In genomic region chr5:132839426-132840301, GRCh38 we compare ENCODE assay signal across 1 cellular context.
TF ChIP-seq lines count a peak whose summit lies in the region.

No MANE protein-coding gene starts in this region.

TF ChIP-seq in HepG2, 621 proteins besides CTCF, POLR2A, EP300 and RAD21 (continued from another document and continues in another):
- TF ChIP-seq ZGPAT (CRISPR knock-in tag; IDR thresholded peaks at IDR 0.05) (peak; percentile 51), RBM39 (IDR thresholded peaks at IDR 0.05; ENCODE audit: low read depth, low read length, poor library complexity, severe bottlenecking) (no peak), ZNF484 (CRISPR knock-in tag; IDR thresholded peaks at IDR 0.05; ENCODE audit: borderline replicate concordance, low read depth) (no peak), KLF11 (CRISPR knock-in tag; IDR thresholded peaks at IDR 0.05) (no peak), TEAD3 (CRISPR knock-in tag; optimal IDR thresholded peaks at IDR 0.05; ENCODE audit: borderline replicate concordance) (peak; percentile 45), THRA (CRISPR knock-in tag; IDR thresholded peaks at IDR 0.05; ENCODE audit: borderline replicate concordance) (peak; percentile 41; the same call in 1 of the 2 replicates), PAWR (CRISPR knock-in tag; IDR thresholded peaks at IDR 0.05; ENCODE audit: borderline replicate concordance) (no peak), TEF (CRISPR knock-in tag; IDR thresholded peaks at IDR 0.05) (no peak), HOXA9 (CRISPR knock-in tag; IDR thresholded peaks at IDR 0.05; ENCODE audit: borderline replicate concordance) (no peak), KLF6 (CRISPR knock-in tag; IDR thresholded peaks at IDR 0.05) (peak; percentile 67), KLF16 (CRISPR knock-in tag; IDR thresholded peaks at IDR 0.05) (no peak), NR2F1 (CRISPR knock-in tag; IDR thresholded peaks at IDR 0.05) (peak in 1 of 2 experiments; percentile 24; a peak in 1 of 4 replicates), PPARG (CRISPR knock-in tag; conservative IDR thresholded peaks at IDR 0.05) (peak; percentile 62), ZNF589 (CRISPR knock-in tag; conservative IDR thresholded peaks at IDR 0.05) (no peak), SRF (IDR thresholded peaks at IDR 0.05; ENCODE audit: low read depth, low read length) (no peak), ZNF629 (CRISPR knock-in tag; conservative IDR thresholded peaks at IDR 0.05) (no peak), ZNF646 (CRISPR knock-in tag; IDR thresholded peaks at IDR 0.05) (no peak), ZNF275 (CRISPR knock-in tag; IDR thresholded peaks at IDR 0.05; ENCODE audit: borderline replicate concordance) (no peak), MTF1 (CRISPR knock-in tag; IDR thresholded peaks at IDR 0.05) (no peak), KDM5B (CRISPR knock-in tag; IDR thresholded peaks at IDR 0.05; ENCODE audit: borderline replicate concordance) (no peak), MIXL1 (CRISPR knock-in tag; IDR thresholded peaks at IDR 0.05) (no peak; the same call in 1 of the 2 replicates), ZNF839 (CRISPR knock-in tag; IDR thresholded peaks at IDR 0.05; ENCODE audit: borderline replicate concordance) (no peak), TSC22D2 (CRISPR knock-in tag; IDR thresholded peaks at IDR 0.05; ENCODE audit: borderline replicate concordance) (no peak), ZNF253 (CRISPR knock-in tag; IDR thresholded peaks at IDR 0.05; ENCODE audit: borderline replicate concordance) (no peak), GMEB1 (CRISPR knock-in tag; IDR thresholded peaks at IDR 0.05; ENCODE audit: borderline replicate concordance) (peak; percentile 30; the same call in 1 of the 2 replicates), ARID4A (CRISPR knock-in tag; IDR thresholded peaks at IDR 0.05; ENCODE audit: borderline replicate concordance) (peak; percentile 38; the same call in 1 of the 2 replicates), PCBP1 (IDR thresholded peaks at IDR 0.05; ENCODE audit: borderline replicate concordance, low read depth, low read length) (no peak), BORCS8-MEF2B (CRISPR knock-in tag; IDR thresholded peaks at IDR 0.05) (no peak), DZIP1 (CRISPR knock-in tag; IDR thresholded peaks at IDR 0.05) (no peak), ZNF687 (CRISPR knock-in tag; IDR thresholded peaks at IDR 0.05) (no peak)
